Comparison of ENCODE assay signal across 9 cellular contexts in the genomic region with DNA sequence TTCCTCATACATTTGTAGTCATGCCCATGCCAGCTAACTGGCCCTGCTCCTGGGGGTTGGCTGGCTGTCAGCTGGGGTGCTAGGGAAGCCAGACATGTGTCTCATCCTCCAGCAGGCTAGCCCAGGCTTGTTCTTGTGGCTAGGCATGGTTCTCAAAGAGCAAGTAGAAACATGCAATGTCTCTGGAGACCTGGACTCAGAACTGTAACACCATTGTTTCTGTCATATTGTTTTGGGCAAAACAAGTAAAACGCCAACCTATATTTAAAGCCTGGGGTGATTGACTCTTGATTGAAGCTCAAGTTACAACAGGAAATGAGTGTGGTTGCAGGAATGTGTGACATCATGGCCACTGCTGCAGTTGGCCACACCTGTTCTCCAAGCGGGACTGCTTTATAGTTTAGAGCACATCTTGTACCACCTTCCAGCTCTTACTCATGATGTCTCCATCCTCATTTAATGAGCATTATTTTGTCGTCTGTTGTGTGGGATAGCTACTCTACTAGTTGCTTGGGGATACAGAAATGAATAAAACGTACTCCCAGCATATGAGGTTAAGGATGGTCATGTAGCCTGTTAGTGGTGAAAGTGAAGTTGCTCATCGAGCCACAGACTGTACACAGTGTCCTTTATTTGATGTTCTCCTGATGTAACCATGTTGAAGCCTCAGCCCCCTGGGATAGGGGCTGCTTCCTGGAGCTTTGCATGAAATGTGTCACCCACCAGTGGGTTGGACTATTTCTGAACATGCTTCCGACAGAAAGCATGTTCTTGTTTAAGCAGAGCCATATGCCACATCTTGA.
DNase-seq lines count a peak whose midpoint lies in the region; ATAC-seq and TF ChIP-seq lines count a peak whose summit lies in the region.
"Had no signal": no experiment of that assay in that cellular context is flagged by ENCODE, and none has a peak within 500 bp of the region (broad histone marks: within the 10 kb centered on the region; RNA-seq: fewer than 3 reads in every experiment).

No MANE protein-coding gene starts in this region.

- intact Hi-C loops in heart left ventricle (cut with DNase I) (no loop called here), left ventricle myocardium inferior (cut with micrococcal nuclease) (no loop called here)

- TF ChIP-seq CTCF in astrocyte of the spinal cord (IDR thresholded peaks at IDR 0.05; ENCODE audit: low read depth, low read length) (no peak), GM20000 (IDR thresholded peaks at IDR 0.05; ENCODE audit: extremely low read depth, missing control alignments) (no peak), heart left ventricle (IDR thresholded peaks at IDR 0.05) (no peak), left ventricle myocardium inferior (IDR thresholded peaks at IDR 0.05; ENCODE audit: borderline replicate concordance) (no peak)

- H3K36me3 ChIP-seq in heart left ventricle, result no peaks in the 10 kb centered on the region
- no peaks in the 10 kb centered on the region for H3K36me3 ChIP-seq in left ventricle myocardium inferior

- TF ChIP-seq POLR2A in heart left ventricle (IDR thresholded peaks at IDR 0.05), result no peak

- H3K4me3 ChIP-seq in astrocyte of the spinal cord (ENCODE audit: low read depth, low read length), result no peak overlapping the region
- H3K4me3 ChIP-seq in heart left ventricle, result no peak overlapping the region
- H3K4me3 ChIP-seq in left ventricle myocardium inferior, result no peak overlapping the region
- H3K4me3 ChIP-seq: lung had no signal

- ATAC-seq in GM21528 (IDR thresholded peaks at IDR 0.05; ENCODE audit: low FRiP score, unreplicated experiment) (peak; percentile 83), HG03558 (IDR thresholded peaks at IDR 0.05; ENCODE audit: extremely low read depth, unreplicated experiment) (peak; percentile 65), heart left ventricle (no peak)

- in situ Hi-C loops in astrocyte of the spinal cord (cut with HindIII; ENCODE audit: low sequenced_read_pairs), result no loop called here

- H3K27ac ChIP-seq in heart left ventricle (no peak overlapping the region), left ventricle myocardium inferior (replicated peaks) (no peak overlapping the region)

- H3K27me3 ChIP-seq in heart left ventricle (no peaks in the 10 kb centered on the region), left ventricle myocardium inferior (ENCODE audit: low read depth) (no peaks in the 10 kb centered on the region)

- WGBS in heart left ventricle, 4 donors, result 59 to 66% (median 62%) methylated on average over 6 of the region's 6 CpGs

- H3K9me3 ChIP-seq in heart left ventricle, result no peaks in the 10 kb centered on the region
- H3K9me3 ChIP-seq in left ventricle myocardium inferior (replicated peaks), result no peaks in the 10 kb centered on the region

- DNase-seq in DMS153 (lab: John Stamatoyannopoulos, UW) (peak; percentile 96), astrocyte of the spinal cord (ENCODE audit: low read depth, low spot score) (peak; percentile 39), GM20000 (ENCODE audit: low spot score) (no peak), KG1 (lab: John Stamatoyannopoulos, UW) (no peak), heart left ventricle (no peak), left ventricle myocardium inferior (no peak)

- H3K4me1 ChIP-seq in heart left ventricle (no peaks in the 10 kb centered on the region), left ventricle myocardium inferior (no peaks in the 10 kb centered on the region)

Comparison
In these comparisons a context has a peak if more than half of its experiments do, and no peak if none do; other contexts are left out.
1. DNase-seq: peak in DMS153 (single experiment) and astrocyte of the spinal cord (single experiment); none in GM20000 (single experiment), KG1 (single experiment), heart left ventricle (0 of 5) and left ventricle myocardium inferior (single experiment).
2. ATAC-seq: peak in GM21528 (single experiment) and HG03558 (single experiment); none in heart left ventricle (0 of 4).